8 cellular contexts compared by ENCODE assay signal in genomic region chr19:45478454-45479238, GRCh38. TPM values are rescaled to one million over a fixed set of nuclear protein-coding genes. Genes with fewer than 3 reads are reported as not detected.
DNase-seq lines count a peak whose midpoint lies in the region; ATAC-seq, FAIRE-seq and TF ChIP-seq lines count a peak whose summit lies in the region.

No MANE protein-coding gene starts in this region.

- H3K27me3 ChIP-seq in H7 (ENCODE audit: control insufficient read depth, insufficient read depth, low read length) (no peaks in the 10 kb centered on the region), gastroesophageal sphincter (no peaks in the 10 kb centered on the region)

- peak; percentile 98 to 99 (median 98) for TF ChIP-seq CTCF in gastroesophageal sphincter (IDR thresholded peaks at IDR 0.05)

- no peaks in the 10 kb centered on the region for H3K36me3 ChIP-seq in H7 (replicated peaks; ENCODE audit: control insufficient read depth, insufficient read depth, low read length)
- no peaks in the 10 kb centered on the region for H3K36me3 ChIP-seq in gastroesophageal sphincter

- no peak for TF ChIP-seq EP300 in gastroesophageal sphincter (IDR thresholded peaks at IDR 0.05)

- 0 to 2% methylated on average over 10 to 35 of the region's 39 CpGs for WGBS in gastroesophageal sphincter (ENCODE audit: low coverage in 1 of 2), 2 donors

- DNase-seq in H7 (peak; percentile 87), M059J (ENCODE audit: low read depth) (peak; percentile 94), SHP77 treated with DMSO at 0.1 percent for 48 hours (lab: John Stamatoyannopoulos, UW) (peak; percentile 91), nucleus accumbens (lab: John Stamatoyannopoulos, UW) (peak in 55 of 56 donors; percentile 21 to 95 (median 80))
- peak; percentile 72 to 80 (median 76) for DNase-seq in activated naive CD4-positive, alpha-beta T cell (lab: John Stamatoyannopoulos, UW)

- H3K9me3 ChIP-seq in gastroesophageal sphincter = no peaks in the 10 kb centered on the region

- FAIRE-seq in G401.6 (lab: Jason Lieb, UNC) = peak; percentile 95

- H3K4me3 ChIP-seq in H7 (ENCODE audit: insufficient read depth, low read depth, low read length) = peak overlapping the region; percentile 66
- peak overlapping the region; percentile 59 to 73 for H3K4me3 ChIP-seq in gastroesophageal sphincter

- peak in 1 of 2 donors; percentile 45 for TF ChIP-seq POLR2A in gastroesophageal sphincter (IDR thresholded peaks at IDR 0.05)

- ATAC-seq in gastroesophageal sphincter = peak; percentile 82

- H3K4me1 ChIP-seq in gastroesophageal sphincter = peaks cover 0 to 17% (median 0%) of the 10 kb centered on the region in 3 donors

- peak overlapping the region; percentile 88 to 98 (median 92) for H3K27ac ChIP-seq in gastroesophageal sphincter
- H3K27ac ChIP-seq in temporal lobe (ENCODE audit: low read depth, low read length) = peak overlapping the region; percentile 96

RNA-seq across cellular contexts. Expression of gene FOSB, which starts 10.8 kb away (rescaled TPM):
- total RNA-seq in H7 (2014; rRNA removed; shearing (Covaris generic)) = 1.6 and 10.3 TPM in 2 replicates
- total RNA-seq in M059J (2014; rRNA removed; shearing (Covaris generic)) = 4.3 and 5.5 TPM in 2 replicates
- total RNA-seq in gastroesophageal sphincter = 10 to 100 TPM in 2 of 4 donors, 1 to 10 TPM in 2; 1.9 to 38.0 (median 15.6) TPM
- total RNA-seq in temporal lobe = 0.49 TPM

RNA-seq across cellular contexts. Expression of gene RTN2, which starts 18.2 kb away (rescaled TPM):
- 16.3 and 17.5 TPM in 2 replicates for total RNA-seq in H7 (2014; rRNA removed; shearing (Covaris generic))
- 3.5 and 4.2 TPM in 2 replicates for total RNA-seq in M059J (2014; rRNA removed; shearing (Covaris generic))
- total RNA-seq in gastroesophageal sphincter (10 to 100 TPM; 11.0 to 19.6 (median 15.3) TPM), temporal lobe (58.8 TPM)

RNA-seq across cellular contexts. Expression of gene PPM1N, which starts 19.6 kb away (rescaled TPM):
- total RNA-seq in H7 (2014; rRNA removed; shearing (Covaris generic)) = 4.0 and 9.2 TPM in 2 replicates
- 0.64 TPM in 1 of 2 replicates, not detected in the other for total RNA-seq in M059J (2014; rRNA removed; shearing (Covaris generic))
- 1 to 10 TPM in 3 of 4 donors, under 1 TPM in 1; 0.96 to 3.2 (median 2.1) TPM for total RNA-seq in gastroesophageal sphincter
- 0.25 TPM for total RNA-seq in temporal lobe

RNA-seq across cellular contexts. Expression of gene VASP, which starts 28.6 kb away (rescaled TPM):
- 103 and 130 TPM in 2 replicates for total RNA-seq in H7 (2014; rRNA removed; shearing (Covaris generic))
- 91.6 and 97.7 TPM in 2 replicates for total RNA-seq in M059J (2014; rRNA removed; shearing (Covaris generic))
- total RNA-seq in gastroesophageal sphincter (100 to 1,000 TPM; 140 to 246 (median 167) TPM), temporal lobe (9.3 TPM)

RNA-seq across cellular contexts. Expression of gene ERCC1, which starts 54.9 kb away (rescaled TPM):
- total RNA-seq in H7 (2014; rRNA removed; shearing (Covaris generic)) = 68.5 and 76.6 TPM in 2 replicates
- total RNA-seq in M059J (2014; rRNA removed; shearing (Covaris generic)) = 78.1 and 87.7 TPM in 2 replicates
- total RNA-seq in gastroesophageal sphincter = 10 to 100 TPM; 52.7 to 84.6 (median 68.4) TPM
- total RNA-seq in temporal lobe = 43.8 TPM

Comparison
In these comparisons a context has a peak if more than half of its experiments do, and no peak if none do; other contexts are left out.
1. Peak in every context shown above with its lines: DNase-seq, ATAC-seq, H3K4me3 ChIP-seq and H3K27ac ChIP-seq.